Comparison of ENCODE assay signal across 1 cellular context in the genomic region with DNA sequence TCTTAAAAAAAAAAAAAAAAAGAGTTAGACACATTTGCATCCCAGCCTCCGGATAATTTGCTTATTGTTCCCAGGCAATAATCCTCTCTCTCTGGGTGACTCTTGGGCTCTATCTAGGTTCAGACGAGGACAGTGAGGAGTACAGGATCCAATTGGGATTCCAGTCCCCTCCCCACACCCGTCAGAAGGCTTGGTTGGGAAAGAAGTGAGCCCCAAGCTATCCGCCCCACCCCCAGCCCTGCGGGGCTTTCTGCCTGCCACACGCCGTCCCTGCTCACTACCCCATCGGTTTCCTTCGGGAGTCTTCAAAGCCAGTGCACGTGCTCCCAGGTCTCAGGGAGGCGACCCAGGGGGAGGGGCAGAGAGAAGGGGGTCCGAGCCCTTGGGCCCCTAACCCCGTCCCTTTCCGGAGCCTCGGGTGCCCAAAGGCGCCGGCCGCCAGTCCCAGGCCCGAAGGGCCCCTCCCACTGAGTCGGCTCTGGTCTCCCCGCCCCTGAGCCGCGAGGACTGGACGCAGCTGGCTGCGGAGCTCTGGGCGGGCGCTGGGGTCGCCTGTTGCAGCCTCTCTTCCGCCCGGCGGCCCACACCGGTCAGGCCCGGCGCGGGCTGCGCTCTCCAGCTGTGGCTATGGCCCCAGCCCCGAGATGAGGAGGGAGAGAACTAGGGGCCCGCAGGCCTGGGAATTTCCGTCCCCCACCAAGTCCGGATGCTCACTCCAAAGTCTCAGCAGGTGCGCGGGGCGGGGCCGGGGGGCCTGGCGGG.
TF ChIP-seq lines count a peak whose summit lies in the region.

No MANE protein-coding gene starts in this region.

TF ChIP-seq in K562, 482 proteins besides CTCF, POLR2A, EP300 and RAD21 (continued from another document and continues in another):
- TF ChIP-seq, protein P1, sequence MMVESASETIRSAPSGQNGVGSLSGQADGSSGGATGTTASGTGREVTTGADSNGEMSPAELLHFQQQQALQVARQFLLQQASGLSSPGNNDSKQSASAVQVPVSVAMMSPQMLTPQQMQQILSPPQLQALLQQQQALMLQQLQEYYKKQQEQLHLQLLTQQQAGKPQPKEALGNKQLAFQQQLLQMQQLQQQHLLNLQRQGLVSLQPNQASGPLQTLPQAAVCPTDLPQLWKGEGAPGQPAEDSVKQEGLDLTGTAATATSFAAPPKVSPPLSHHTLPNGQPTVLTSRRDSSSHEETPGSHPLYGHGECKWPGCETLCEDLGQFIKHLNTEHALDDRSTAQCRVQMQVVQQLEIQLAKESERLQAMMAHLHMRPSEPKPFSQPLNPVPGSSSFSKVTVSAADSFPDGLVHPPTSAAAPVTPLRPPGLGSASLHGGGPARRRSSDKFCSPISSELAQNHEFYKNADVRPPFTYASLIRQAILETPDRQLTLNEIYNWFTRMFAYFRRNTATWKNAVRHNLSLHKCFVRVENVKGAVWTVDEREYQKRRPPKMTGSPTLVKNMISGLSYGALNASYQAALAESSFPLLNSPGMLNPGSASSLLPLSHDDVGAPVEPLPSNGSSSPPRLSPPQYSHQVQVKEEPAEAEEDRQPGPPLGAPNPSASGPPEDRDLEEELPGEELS (CRISPR knock-in tag; IDR thresholded peaks at IDR 0.05; ENCODE audit: borderline replicate concordance) = peak; percentile 82; the same call in 1 of the 2 replicates
- TF ChIP-seq ELF1 (tag; IDR thresholded peaks at IDR 0.05) (peak; percentile 71), NBN (IDR thresholded peaks at IDR 0.05; ENCODE audit: low read depth) (peak; percentile 73; the same call in 1 of the 2 replicates), RFX7 (CRISPR knock-in tag; IDR thresholded peaks at IDR 0.05) (0 out of 2 replicates have a peak, but pooled peaks have one; percentile 47), SIN3A (IDR thresholded peaks at IDR 0.05; ENCODE audit: borderline replicate concordance in 2 of 2, control insufficient read depth in 1 of 2, low read depth in 2 of 2, low read length in 2 of 2) (0 out of 4 replicates have a peak, but pooled peaks have one; percentile 61 to 63), ZBTB7A (IDR thresholded peaks at IDR 0.05; ENCODE audit: borderline replicate concordance, control insufficient read depth, low read depth, low read length) (peak; percentile 98), NR4A1 (CRISPR knock-in tag; IDR thresholded peaks at IDR 0.05) (no peak), NR4A1 (tag; IDR thresholded peaks at IDR 0.05) (peak; percentile 29; the same call in 1 of the 2 replicates), ELF2 (CRISPR knock-in tag; IDR thresholded peaks at IDR 0.05) (0 out of 2 replicates have a peak, but pooled peaks have one; percentile 27), MED1 (CRISPR knock-in tag; IDR thresholded peaks at IDR 0.05; ENCODE audit: borderline replicate concordance) (no peak), BCOR (IDR thresholded peaks at IDR 0.05) (peak; percentile 40; the same call in 1 of the 2 replicates), MCM3 (IDR thresholded peaks at IDR 0.05) (no peak), ZNF507 (tag; conservative IDR thresholded peaks at IDR 0.05) (no peak), LCOR (CRISPR knock-in tag; IDR thresholded peaks at IDR 0.05) (peak; percentile 75), ZFX (CRISPR knock-in tag; IDR thresholded peaks at IDR 0.05) (peak; percentile 95), TEAD1 (CRISPR knock-in tag; IDR thresholded peaks at IDR 0.05) (peak in 1 of 2 experiments; percentile 38; a peak in 1 of 4 replicates), ZNF384 (IDR thresholded peaks at IDR 0.05; ENCODE audit: low read depth, low read length) (peak; percentile 47), ZNF12 (CRISPR knock-in tag; IDR thresholded peaks at IDR 0.05) (0 out of 2 replicates have a peak, but pooled peaks have one; percentile 61), KDM5B (IDR thresholded peaks at IDR 0.05; ENCODE audit: insufficient replicate concordance, low read depth, low read length) (peak; percentile 32), ARHGAP35 (IDR thresholded peaks at IDR 0.05; ENCODE audit: partially characterized antibody) (no peak), CBX1 (IDR thresholded peaks at IDR 0.05; ENCODE audit: low read depth) (peak; percentile 31; the same call in 1 of the 2 replicates), YY1 (IDR thresholded peaks at IDR 0.05; ENCODE audit: borderline replicate concordance in 1 of 3, control insufficient read depth in 1 of 3, extremely low read depth in 1 of 3, insufficient read depth in 3 of 3, insufficient read length in 1 of 3, insufficient replicate concordance in 2 of 3, low read depth in 1 of 3, low read length in 2 of 3) (peak in 2 of 3 experiments; percentile 23 to 39), KDM4B (IDR thresholded peaks at IDR 0.05; ENCODE audit: borderline replicate concordance in 2 of 2, low read depth in 1 of 2) (peak in 1 of 2 experiments; percentile 43; a peak in 1 of 4 replicates)
- TF ChIP-seq, protein P2, sequence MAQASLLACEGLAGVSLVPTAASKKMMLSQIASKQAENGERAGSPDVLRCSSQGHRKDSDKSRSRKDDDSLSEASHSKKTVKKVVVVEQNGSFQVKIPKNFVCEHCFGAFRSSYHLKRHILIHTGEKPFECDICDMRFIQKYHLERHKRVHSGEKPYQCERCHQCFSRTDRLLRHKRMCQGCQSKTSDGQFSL (CRISPR knock-in tag; IDR thresholded peaks at IDR 0.05) = peak; percentile 64; the same call in 1 of the 2 replicates
- TF ChIP-seq, protein P2 (tag; IDR thresholded peaks at IDR 0.05) = no peak
- TF ChIP-seq, protein P3, sequence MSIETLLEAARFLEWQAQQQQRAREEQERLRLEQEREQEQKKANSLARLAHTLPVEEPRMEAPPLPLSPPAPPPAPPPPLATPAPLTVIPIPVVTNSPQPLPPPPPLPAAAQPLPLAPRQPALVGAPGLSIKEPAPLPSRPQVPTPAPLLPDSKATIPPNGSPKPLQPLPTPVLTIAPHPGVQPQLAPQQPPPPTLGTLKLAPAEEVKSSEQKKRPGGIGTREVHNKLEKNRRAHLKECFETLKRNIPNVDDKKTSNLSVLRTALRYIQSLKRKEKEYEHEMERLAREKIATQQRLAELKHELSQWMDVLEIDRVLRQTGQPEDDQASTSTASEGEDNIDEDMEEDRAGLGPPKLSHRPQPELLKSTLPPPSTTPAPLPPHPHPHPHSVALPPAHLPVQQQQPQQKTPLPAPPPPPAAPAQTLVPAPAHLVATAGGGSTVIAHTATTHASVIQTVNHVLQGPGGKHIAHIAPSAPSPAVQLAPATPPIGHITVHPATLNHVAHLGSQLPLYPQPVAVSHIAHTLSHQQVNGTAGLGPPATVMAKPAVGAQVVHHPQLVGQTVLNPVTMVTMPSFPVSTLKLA (conservative IDR thresholded peaks at IDR 0.05) = peak; percentile 27 to 81; a peak in 3 of 4 replicates
- TF ChIP-seq, protein P4, sequence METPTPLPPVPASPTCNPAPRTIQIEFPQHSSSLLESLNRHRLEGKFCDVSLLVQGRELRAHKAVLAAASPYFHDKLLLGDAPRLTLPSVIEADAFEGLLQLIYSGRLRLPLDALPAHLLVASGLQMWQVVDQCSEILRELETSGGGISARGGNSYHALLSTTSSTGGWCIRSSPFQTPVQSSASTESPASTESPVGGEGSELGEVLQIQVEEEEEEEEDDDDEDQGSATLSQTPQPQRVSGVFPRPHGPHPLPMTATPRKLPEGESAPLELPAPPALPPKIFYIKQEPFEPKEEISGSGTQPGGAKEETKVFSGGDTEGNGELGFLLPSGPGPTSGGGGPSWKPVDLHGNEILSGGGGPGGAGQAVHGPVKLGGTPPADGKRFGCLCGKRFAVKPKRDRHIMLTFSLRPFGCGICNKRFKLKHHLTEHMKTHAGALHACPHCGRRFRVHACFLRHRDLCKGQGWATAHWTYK (CRISPR knock-in tag; IDR thresholded peaks at IDR 0.05) = peak; percentile 90
- TF ChIP-seq, protein P5, sequence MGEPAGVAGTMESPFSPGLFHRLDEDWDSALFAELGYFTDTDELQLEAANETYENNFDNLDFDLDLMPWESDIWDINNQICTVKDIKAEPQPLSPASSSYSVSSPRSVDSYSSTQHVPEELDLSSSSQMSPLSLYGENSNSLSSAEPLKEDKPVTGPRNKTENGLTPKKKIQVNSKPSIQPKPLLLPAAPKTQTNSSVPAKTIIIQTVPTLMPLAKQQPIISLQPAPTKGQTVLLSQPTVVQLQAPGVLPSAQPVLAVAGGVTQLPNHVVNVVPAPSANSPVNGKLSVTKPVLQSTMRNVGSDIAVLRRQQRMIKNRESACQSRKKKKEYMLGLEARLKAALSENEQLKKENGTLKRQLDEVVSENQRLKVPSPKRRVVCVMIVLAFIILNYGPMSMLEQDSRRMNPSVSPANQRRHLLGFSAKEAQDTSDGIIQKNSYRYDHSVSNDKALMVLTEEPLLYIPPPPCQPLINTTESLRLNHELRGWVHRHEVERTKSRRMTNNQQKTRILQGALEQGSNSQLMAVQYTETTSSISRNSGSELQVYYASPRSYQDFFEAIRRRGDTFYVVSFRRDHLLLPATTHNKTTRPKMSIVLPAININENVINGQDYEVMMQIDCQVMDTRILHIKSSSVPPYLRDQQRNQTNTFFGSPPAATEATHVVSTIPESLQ (CRISPR knock-in tag; IDR thresholded peaks at IDR 0.05) = 0 out of 2 replicates have a peak, but pooled peaks have one; percentile 37
- TF ChIP-seq, protein P6, sequence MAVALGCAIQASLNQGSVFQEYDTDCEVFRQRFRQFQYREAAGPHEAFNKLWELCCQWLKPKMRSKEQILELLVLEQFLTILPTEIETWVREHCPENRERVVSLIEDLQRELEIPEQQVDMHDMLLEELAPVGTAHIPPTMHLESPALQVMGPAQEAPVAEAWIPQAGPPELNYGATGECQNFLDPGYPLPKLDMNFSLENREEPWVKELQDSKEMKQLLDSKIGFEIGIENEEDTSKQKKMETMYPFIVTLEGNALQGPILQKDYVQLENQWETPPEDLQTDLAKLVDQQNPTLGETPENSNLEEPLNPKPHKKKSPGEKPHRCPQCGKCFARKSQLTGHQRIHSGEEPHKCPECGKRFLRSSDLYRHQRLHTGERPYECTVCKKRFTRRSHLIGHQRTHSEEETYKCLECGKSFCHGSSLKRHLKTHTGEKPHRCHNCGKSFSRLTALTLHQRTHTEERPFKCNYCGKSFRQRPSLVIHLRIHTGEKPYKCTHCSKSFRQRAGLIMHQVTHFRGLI (CRISPR knock-in tag; IDR thresholded peaks at IDR 0.05) = peak; percentile 69; the same call in 1 of the 2 replicates
- TF ChIP-seq, protein P7, sequence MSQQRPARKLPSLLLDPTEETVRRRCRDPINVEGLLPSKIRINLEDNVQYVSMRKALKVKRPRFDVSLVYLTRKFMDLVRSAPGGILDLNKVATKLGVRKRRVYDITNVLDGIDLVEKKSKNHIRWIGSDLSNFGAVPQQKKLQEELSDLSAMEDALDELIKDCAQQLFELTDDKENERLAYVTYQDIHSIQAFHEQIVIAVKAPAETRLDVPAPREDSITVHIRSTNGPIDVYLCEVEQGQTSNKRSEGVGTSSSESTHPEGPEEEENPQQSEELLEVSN (IDR thresholded peaks at IDR 0.05; ENCODE audit: borderline replicate concordance in 1 of 2, extremely low read depth in 1 of 2, insufficient read depth in 1 of 2, insufficient read length in 1 of 2, low read depth in 1 of 2, low read length in 1 of 2, poor library complexity in 1 of 2, severe bottlenecking in 1 of 2) = peak; percentile 43 to 84
- TF ChIP-seq, protein P8, sequence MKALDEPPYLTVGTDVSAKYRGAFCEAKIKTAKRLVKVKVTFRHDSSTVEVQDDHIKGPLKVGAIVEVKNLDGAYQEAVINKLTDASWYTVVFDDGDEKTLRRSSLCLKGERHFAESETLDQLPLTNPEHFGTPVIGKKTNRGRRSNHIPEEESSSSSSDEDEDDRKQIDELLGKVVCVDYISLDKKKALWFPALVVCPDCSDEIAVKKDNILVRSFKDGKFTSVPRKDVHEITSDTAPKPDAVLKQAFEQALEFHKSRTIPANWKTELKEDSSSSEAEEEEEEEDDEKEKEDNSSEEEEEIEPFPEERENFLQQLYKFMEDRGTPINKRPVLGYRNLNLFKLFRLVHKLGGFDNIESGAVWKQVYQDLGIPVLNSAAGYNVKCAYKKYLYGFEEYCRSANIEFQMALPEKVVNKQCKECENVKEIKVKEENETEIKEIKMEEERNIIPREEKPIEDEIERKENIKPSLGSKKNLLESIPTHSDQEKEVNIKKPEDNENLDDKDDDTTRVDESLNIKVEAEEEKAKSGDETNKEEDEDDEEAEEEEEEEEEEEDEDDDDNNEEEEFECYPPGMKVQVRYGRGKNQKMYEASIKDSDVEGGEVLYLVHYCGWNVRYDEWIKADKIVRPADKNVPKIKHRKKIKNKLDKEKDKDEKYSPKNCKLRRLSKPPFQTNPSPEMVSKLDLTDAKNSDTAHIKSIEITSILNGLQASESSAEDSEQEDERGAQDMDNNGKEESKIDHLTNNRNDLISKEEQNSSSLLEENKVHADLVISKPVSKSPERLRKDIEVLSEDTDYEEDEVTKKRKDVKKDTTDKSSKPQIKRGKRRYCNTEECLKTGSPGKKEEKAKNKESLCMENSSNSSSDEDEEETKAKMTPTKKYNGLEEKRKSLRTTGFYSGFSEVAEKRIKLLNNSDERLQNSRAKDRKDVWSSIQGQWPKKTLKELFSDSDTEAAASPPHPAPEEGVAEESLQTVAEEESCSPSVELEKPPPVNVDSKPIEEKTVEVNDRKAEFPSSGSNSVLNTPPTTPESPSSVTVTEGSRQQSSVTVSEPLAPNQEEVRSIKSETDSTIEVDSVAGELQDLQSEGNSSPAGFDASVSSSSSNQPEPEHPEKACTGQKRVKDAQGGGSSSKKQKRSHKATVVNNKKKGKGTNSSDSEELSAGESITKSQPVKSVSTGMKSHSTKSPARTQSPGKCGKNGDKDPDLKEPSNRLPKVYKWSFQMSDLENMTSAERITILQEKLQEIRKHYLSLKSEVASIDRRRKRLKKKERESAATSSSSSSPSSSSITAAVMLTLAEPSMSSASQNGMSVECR (CRISPR knock-in tag; IDR thresholded peaks at IDR 0.05) = no peak; the same call in 1 of the 2 replicates
- TF ChIP-seq, protein P9, sequence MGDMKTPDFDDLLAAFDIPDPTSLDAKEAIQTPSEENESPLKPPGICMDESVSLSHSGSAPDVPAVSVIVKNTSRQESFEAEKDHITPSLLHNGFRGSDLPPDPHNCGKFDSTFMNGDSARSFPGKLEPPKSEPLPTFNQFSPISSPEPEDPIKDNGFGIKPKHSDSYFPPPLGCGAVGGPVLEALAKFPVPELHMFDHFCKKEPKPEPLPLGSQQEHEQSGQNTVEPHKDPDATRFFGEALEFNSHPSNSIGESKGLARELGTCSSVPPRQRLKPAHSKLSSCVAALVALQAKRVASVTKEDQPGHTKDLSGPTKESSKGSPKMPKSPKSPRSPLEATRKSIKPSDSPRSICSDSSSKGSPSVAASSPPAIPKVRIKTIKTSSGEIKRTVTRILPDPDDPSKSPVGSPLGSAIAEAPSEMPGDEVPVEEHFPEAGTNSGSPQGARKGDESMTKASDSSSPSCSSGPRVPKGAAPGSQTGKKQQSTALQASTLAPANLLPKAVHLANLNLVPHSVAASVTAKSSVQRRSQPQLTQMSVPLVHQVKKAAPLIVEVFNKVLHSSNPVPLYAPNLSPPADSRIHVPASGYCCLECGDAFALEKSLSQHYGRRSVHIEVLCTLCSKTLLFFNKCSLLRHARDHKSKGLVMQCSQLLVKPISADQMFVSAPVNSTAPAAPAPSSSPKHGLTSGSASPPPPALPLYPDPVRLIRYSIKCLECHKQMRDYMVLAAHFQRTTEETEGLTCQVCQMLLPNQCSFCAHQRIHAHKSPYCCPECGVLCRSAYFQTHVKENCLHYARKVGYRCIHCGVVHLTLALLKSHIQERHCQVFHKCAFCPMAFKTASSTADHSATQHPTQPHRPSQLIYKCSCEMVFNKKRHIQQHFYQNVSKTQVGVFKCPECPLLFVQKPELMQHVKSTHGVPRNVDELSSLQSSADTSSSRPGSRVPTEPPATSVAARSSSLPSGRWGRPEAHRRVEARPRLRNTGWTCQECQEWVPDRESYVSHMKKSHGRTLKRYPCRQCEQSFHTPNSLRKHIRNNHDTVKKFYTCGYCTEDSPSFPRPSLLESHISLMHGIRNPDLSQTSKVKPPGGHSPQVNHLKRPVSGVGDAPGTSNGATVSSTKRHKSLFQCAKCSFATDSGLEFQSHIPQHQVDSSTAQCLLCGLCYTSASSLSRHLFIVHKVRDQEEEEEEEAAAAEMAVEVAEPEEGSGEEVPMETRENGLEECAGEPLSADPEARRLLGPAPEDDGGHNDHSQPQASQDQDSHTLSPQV (IDR thresholded peaks at IDR 0.05) = peak; percentile 88
